17 cellular contexts compared by ENCODE assay signal in genomic region chr1:203666621-203667020, GRCh38. TPM values are rescaled to one million over a fixed set of nuclear protein-coding genes. Genes with fewer than 3 reads are reported as not detected.
DNase-seq lines count a peak whose midpoint lies in the region; ATAC-seq, FAIRE-seq and TF ChIP-seq lines count a peak whose summit lies in the region.
"Had no signal": no experiment of that assay in that cellular context is flagged by ENCODE, and none has a peak within 500 bp of the region (broad histone marks: within the 10 kb centered on the region; RNA-seq: fewer than 3 reads in every experiment).

No MANE protein-coding gene starts in this region.

- H3K27ac Mint-ChIP-seq in astrocyte (ENCODE audit: unreplicated experiment) (peak overlapping the region; percentile 10), nephron (peak overlapping the region; percentile 54 to 83 (median 75)), type B pancreatic cell (peak overlapping the region; percentile 63)
- H3K27ac Mint-ChIP-seq: activated CD4-positive, alpha-beta memory T cell treated with anti-CD3 and anti-CD28 coated beads for 36 hours; stimulated activated naive CD8-positive, alpha-beta T cell treated with anti-CD3 and anti-CD28 coated beads, Interleukin-15, Interleukin-2, amounts not matched to agents 100 ng/mL and 50 ng/mL, for 24 hours had no signal

- H3K36me3 ChIP-seq in astrocyte (ENCODE audit: insufficient read depth, low read length) (no peaks in the 10 kb centered on the region), OCI-LY7 (ENCODE audit: insufficient read depth, low read length) (no peaks in the 10 kb centered on the region), upper lobe of right lung (no peaks in the 10 kb centered on the region)

- POLR2A ChIA-PET in OCI-LY7 (lab: Charles Lee), result interaction anchor here (1.0 kb wide), 1 partner anchor 31 kb away, joined by 3 read pairs; no protein-coding TSS in a partner anchor

- H3K4me2 ChIP-seq in astrocyte (ENCODE audit: low read length), result no peak overlapping the region
- no peak overlapping the region for H3K4me2 ChIP-seq in OCI-LY7 (ENCODE audit: low read length)

- no peak for ATAC-seq in upper lobe of right lung
- ATAC-seq: body of pancreas had no signal

- H3K9ac ChIP-seq in astrocyte (ENCODE audit: low read length), result no peak overlapping the region

- H3K36me3 Mint-ChIP-seq in astrocyte (ENCODE audit: low read depth, unreplicated experiment) (peaks cover 3% of the 10 kb centered on the region), nephron (ENCODE audit: low read depth) (peaks cover 13% of the 10 kb centered on the region), type B pancreatic cell (peaks cover 23% of the 10 kb centered on the region)

- H3K4me3 Mint-ChIP-seq in astrocyte (ENCODE audit: unreplicated experiment) (no peak overlapping the region), nephron (no peak overlapping the region), type B pancreatic cell (no peak overlapping the region)
- H3K4me3 Mint-ChIP-seq: activated CD4-positive, alpha-beta memory T cell treated with anti-CD3 and anti-CD28 coated beads for 36 hours; stimulated activated naive CD8-positive, alpha-beta T cell treated with anti-CD3 and anti-CD28 coated beads, Interleukin-15, Interleukin-2, amounts not matched to agents 100 ng/mL and 50 ng/mL, for 24 hours had no signal

- FAIRE-seq in astrocyte (lab: Jason Lieb, UNC), result no peak

- H3K79me2 ChIP-seq in astrocyte (ENCODE audit: insufficient read depth, low read length) (peaks cover 86% of the 10 kb centered on the region), OCI-LY7 (ENCODE audit: insufficient read depth, low read depth, low read length) (no peaks in the 10 kb centered on the region)

- H3K4me3 ChIP-seq in astrocyte (ENCODE audit: insufficient read depth, low read depth, low read length), result no peak overlapping the region
- H3K4me3 ChIP-seq in fibroblast of pulmonary artery (replicated peaks; ENCODE audit: low read depth, low read length), result no peak overlapping the region
- no peak overlapping the region for H3K4me3 ChIP-seq in OCI-LY7 (ENCODE audit: low read depth, low read length, poor library complexity, severe bottlenecking)
- no peak overlapping the region for H3K4me3 ChIP-seq in upper lobe of right lung
- H3K4me3 ChIP-seq: body of pancreas had no signal

- TF ChIP-seq CTCF in astrocyte (IDR thresholded peaks at IDR 0.05; ENCODE audit: insufficient read depth, low read depth, low read length) (no peak), fibroblast of pulmonary artery (IDR thresholded peaks at IDR 0.05; ENCODE audit: low read length, missing control alignments) (no peak), nephron (IDR thresholded peaks at IDR 0.05; ENCODE audit: unreplicated experiment in 3 of 3) (no peak), type B pancreatic cell (conservative IDR thresholded peaks at IDR 0.05) (no peak), OCI-LY7 (conservative IDR thresholded peaks at IDR 0.05; ENCODE audit: low read length) (no peak), upper lobe of right lung (IDR thresholded peaks at IDR 0.05) (no peak)

- peaks cover 32% of the 10 kb centered on the region for H4K20me1 ChIP-seq in astrocyte (ENCODE audit: insufficient read depth, low read length)
- no peaks in the 10 kb centered on the region for H4K20me1 ChIP-seq in OCI-LY7 (ENCODE audit: insufficient read depth, low read length)

- H3K4me1 Mint-ChIP-seq in astrocyte (ENCODE audit: low read depth, unreplicated experiment) (peaks cover 56% of the 10 kb centered on the region), nephron (peaks cover 58% of the 10 kb centered on the region), type B pancreatic cell (ENCODE audit: unreplicated experiment) (peaks cover 59% of the 10 kb centered on the region)

- no peaks in the 10 kb centered on the region for H3K9me2 ChIP-seq in OCI-LY7 (ENCODE audit: insufficient read depth, low read length)

- H3K9me3 ChIP-seq in astrocyte (ENCODE audit: insufficient read depth, low read depth, low read length) (no peaks in the 10 kb centered on the region), OCI-LY7 (ENCODE audit: low read length) (no peaks in the 10 kb centered on the region), upper lobe of right lung (no peaks in the 10 kb centered on the region)
- H3K9me3 ChIP-seq: body of pancreas had no signal

- H3K4me1 ChIP-seq in astrocyte (ENCODE audit: insufficient read depth, low read length), result peaks cover 46% of the 10 kb centered on the region
- H3K4me1 ChIP-seq in OCI-LY7 (ENCODE audit: insufficient read depth, low read length, poor library complexity, severe bottlenecking), result no peaks in the 10 kb centered on the region
- peaks cover 44% of the 10 kb centered on the region for H3K4me1 ChIP-seq in upper lobe of right lung

- no peak for DNase-seq in astrocyte (ENCODE audit: low read depth)
- DNase-seq in fibroblast of pulmonary artery (ENCODE audit: low read depth), result peak; percentile 52
- no peak for DNase-seq in type B pancreatic cell (ENCODE audit: extremely low spot score, unreplicated experiment)
- DNase-seq in DMS53 (lab: John Stamatoyannopoulos, UW), result no peak
- no peak for DNase-seq in NCI-H1436 (lab: John Stamatoyannopoulos, UW)
- no peak for DNase-seq in OCI-LY7 (ENCODE audit: low spot score)
- no peak for DNase-seq in upper lobe of right lung
- DNase-seq: activated CD4-positive, alpha-beta memory T cell treated with anti-CD3 and anti-CD28 coated beads for 36 hours; body of pancreas; GF-D8; NCI-H146; NCI-H510A treated with DMSO at 0.1 percent for 48 hours; posterior cingulate gyrus; T1000 had no signal

- H2AFZ ChIP-seq in astrocyte (ENCODE audit: low read depth, low read length) (no peak overlapping the region), OCI-LY7 (ENCODE audit: low read length) (no peak overlapping the region)

- no peaks in the 10 kb centered on the region for H3K27me3 ChIP-seq in astrocyte (ENCODE audit: insufficient read depth, low read length)
- H3K27me3 ChIP-seq in upper lobe of right lung, result no peaks in the 10 kb centered on the region
- H3K27me3 ChIP-seq: body of pancreas had no signal

- peaks cover 2% of the 10 kb centered on the region for H3K9me3 Mint-ChIP-seq in astrocyte (ENCODE audit: unreplicated experiment)
- no peaks in the 10 kb centered on the region for H3K9me3 Mint-ChIP-seq in nephron
- H3K9me3 Mint-ChIP-seq in type B pancreatic cell, result no peaks in the 10 kb centered on the region
- H3K9me3 Mint-ChIP-seq: activated CD4-positive, alpha-beta memory T cell treated with anti-CD3 and anti-CD28 coated beads for 36 hours; stimulated activated naive CD8-positive, alpha-beta T cell treated with anti-CD3 and anti-CD28 coated beads, Interleukin-15, Interleukin-2, amounts not matched to agents 100 ng/mL and 50 ng/mL, for 24 hours had no signal

- intact Hi-C loops in OCI-LY7 (cut with micrococcal nuclease; ENCODE audit: unreplicated experiment) (no loop called here), upper lobe of right lung (cut with DNase I) (no loop called here)

- no TSS peak for BruUV-seq in OCI-LY7 (replicated peaks; lab: Mats Ljungman, UMichigan)

- CTCF ChIA-PET in OCI-LY7 (lab: Charles Lee; ENCODE audit: unreplicated experiment), result no interaction called here

- H3K27me3 Mint-ChIP-seq in astrocyte (ENCODE audit: low read depth, unreplicated experiment) (no peaks in the 10 kb centered on the region), nephron (ENCODE audit: low read depth) (no peaks in the 10 kb centered on the region), type B pancreatic cell (no peaks in the 10 kb centered on the region)
- H3K27me3 Mint-ChIP-seq: activated CD4-positive, alpha-beta memory T cell treated with anti-CD3 and anti-CD28 coated beads for 36 hours; stimulated activated naive CD8-positive, alpha-beta T cell treated with anti-CD3 and anti-CD28 coated beads, Interleukin-15, Interleukin-2, amounts not matched to agents 100 ng/mL and 50 ng/mL, for 24 hours had no signal

- H3K27ac ChIP-seq in astrocyte (ENCODE audit: low read depth, low read length) (no peak overlapping the region), OCI-LY7 (ENCODE audit: low read depth, low read length, poor library complexity, severe bottlenecking) (no peak overlapping the region), upper lobe of right lung (no peak overlapping the region)
- H3K27ac ChIP-seq: RWPE1 had no signal

RNA-seq across cellular contexts. Expression of gene ATP2B4, which starts 40.0 kb away (rescaled TPM):
- 103 and 114 TPM in 2 replicates for total RNA-seq in astrocyte
- 89.6 and 91.6 TPM in 2 replicates for total RNA-seq in type B pancreatic cell (ENCODE audit: low replicate concordance)
- total RNA-seq in OCI-LY7 (2014; rRNA removed; shearing (Covaris generic)), result 7.5 and 8.5 TPM in 2 replicates
- total RNA-seq in OCI-LY7 (2022), result 16.6 and 16.7 TPM in 2 replicates
- total RNA-seq in upper lobe of right lung, result 93.8 TPM

Comparison
In these comparisons a context has a peak if more than half of its experiments do, and no peak if none do; other contexts are left out.
1. H3K27ac Mint-ChIP-seq: peak in every context shown above with its lines; median percentile 75 in nephron; 63 in type B pancreatic cell; 10 in astrocyte.